8 cellular contexts compared by ENCODE assay signal in genomic region chr1:54277451-54278355, GRCh38.
DNase-seq lines count a peak whose midpoint lies in the region; ATAC-seq and TF ChIP-seq lines count a peak whose summit lies in the region.

No MANE protein-coding gene starts in this region.

- H3K36me3 ChIP-seq in breast epithelium = no peaks in the 10 kb centered on the region
- H3K36me3 ChIP-seq in mammary epithelial cell (ENCODE audit: insufficient read depth, low read length) = peaks cover 2% of the 10 kb centered on the region
- no peaks in the 10 kb centered on the region for H3K36me3 ChIP-seq in vagina

- no peaks in the 10 kb centered on the region for H3K9me3 ChIP-seq in breast epithelium
- no peaks in the 10 kb centered on the region for H3K9me3 ChIP-seq in mammary epithelial cell (replicated peaks; ENCODE audit: insufficient read depth, low read length)
- H3K9me3 ChIP-seq in vagina = no peaks in the 10 kb centered on the region

- H3K27ac ChIP-seq in breast epithelium = peak overlapping the region; percentile 87 to 95
- H3K27ac ChIP-seq in mammary epithelial cell (ENCODE audit: insufficient read depth, low read depth, low read length) = no peak overlapping the region
- peak overlapping the region; percentile 97 for H3K27ac ChIP-seq in vagina

- in situ Hi-C loops in mammary epithelial cell (cut with MboI; ENCODE audit: low sequenced_read_pairs in 2 of 2) (no loop called here), astrocyte of the cerebellum (cut with HindIII; ENCODE audit: low sequenced_read_pairs) (no loop called here)

- no peaks in the 10 kb centered on the region for H3K79me2 ChIP-seq in mammary epithelial cell (ENCODE audit: insufficient read depth, low read length)

- no peak overlapping the region for H2AFZ ChIP-seq in mammary epithelial cell (ENCODE audit: low read depth, low read length)

- H3K4me3 ChIP-seq in breast epithelium (no peak overlapping the region), mammary epithelial cell (replicated peaks in 1 of 3; ENCODE audit: insufficient read depth in 1 of 3, low read depth in 2 of 3, low read length in 3 of 3) (no peak overlapping the region), astrocyte of the cerebellum (ENCODE audit: low read depth, low read length) (no peak overlapping the region), vagina (no peak overlapping the region)

- CTCF ChIA-PET in mammary epithelial cell (lab: Charles Lee; ENCODE audit: low non-redundant PET) = no interaction called here

- no peaks in the 10 kb centered on the region for H4K20me1 ChIP-seq in mammary epithelial cell (ENCODE audit: insufficient read depth, low read length)

- H3K4me1 ChIP-seq in breast epithelium (peaks cover 22 to 49% of the 10 kb centered on the region in 2 donors), mammary epithelial cell (ENCODE audit: insufficient read depth, low read length) (peaks cover 18% of the 10 kb centered on the region), vagina (peaks cover 97% of the 10 kb centered on the region)

- TF ChIP-seq CTCF in breast epithelium (IDR thresholded peaks at IDR 0.05) = no peak
- TF ChIP-seq CTCF in mammary epithelial cell (conservative IDR thresholded peaks at IDR 0.05 in 1 of 2, IDR thresholded peaks at IDR 0.05 in 1 of 2; ENCODE audit: extremely low read depth in 1 of 2, insufficient read depth in 1 of 2, low read depth in 1 of 2, low read length in 2 of 2) = no peak
- peak; percentile 2 for TF ChIP-seq CTCF in astrocyte of the cerebellum (IDR thresholded peaks at IDR 0.05; ENCODE audit: low read depth, low read length, missing control alignments)
- no peak for TF ChIP-seq CTCF in vagina (IDR thresholded peaks at IDR 0.05)

- H3K27me3 ChIP-seq in breast epithelium = no peaks in the 10 kb centered on the region
- H3K27me3 ChIP-seq in mammary epithelial cell (ENCODE audit: insufficient read depth, low read length) = no peaks in the 10 kb centered on the region
- H3K27me3 ChIP-seq in vagina = no peaks in the 10 kb centered on the region

- 96% methylated on average over 4 of the region's 4 CpGs for WGBS in mammary epithelial cell (ENCODE audit: low coverage, missing lambda C conversion rate)

- no TSS peak for BruUV-seq in mammary epithelial cell (replicated peaks; lab: Mats Ljungman, UMichigan)

- intact Hi-C loops in breast epithelium (cut with DNase I; ENCODE audit: low total_unique reads) = no loop called here
- intact Hi-C loops in mammary epithelial cell (cut with micrococcal nuclease) = loop anchor here (10.0 kb wide), 1 partner anchor 127 kb away; the partner anchor contains the start of gene SSBP3
- intact Hi-C loops in vagina (cut with DNase I) = no loop called here

- no peak overlapping the region for H3K4me2 ChIP-seq in mammary epithelial cell (ENCODE audit: insufficient read depth, low read depth, low read length)

- no peak overlapping the region for H3K9ac ChIP-seq in mammary epithelial cell (ENCODE audit: insufficient read depth, low read length)

- TF ChIP-seq POLR2A in breast epithelium (IDR thresholded peaks at IDR 0.05) (no peak), vagina (IDR thresholded peaks at IDR 0.05) (no peak)

- dilution Hi-C loops in mammary epithelial cell (cut with HindIII; ENCODE audit: low sequenced_read_pairs) = loop anchor here (5.0 kb wide), 2 partner anchors 40 to 50 kb away; no protein-coding TSS in a partner anchor

- no peak for ATAC-seq in HG03521 (IDR thresholded peaks at IDR 0.05; ENCODE audit: unreplicated experiment)

- DNase-seq in breast epithelium (ENCODE audit: low spot score in 2 of 2) (no peak), mammary epithelial cell (no peak), astrocyte of the cerebellum (ENCODE audit: low read depth) (no peak), mucosa of gallbladder (ENCODE audit: low spot score) (peak; percentile 66), vagina (ENCODE audit: extremely low spot score in 2 of 2) (peak in 1 of 2 donors; percentile 95), SKM-1 (lab: John Stamatoyannopoulos, UW; ENCODE audit: unreplicated experiment) (no peak)
- DNase-seq in stimulated activated CD4-positive, alpha-beta T cell treated with anti-CD3 and anti-CD28 coated beads, Interleukin-12 subunit alpha, Interleukin-12 subunit beta, amount 100 ng/mL, for 4 hours = no peak
